19 cellular contexts compared by ENCODE assay signal in the genomic region with DNA sequence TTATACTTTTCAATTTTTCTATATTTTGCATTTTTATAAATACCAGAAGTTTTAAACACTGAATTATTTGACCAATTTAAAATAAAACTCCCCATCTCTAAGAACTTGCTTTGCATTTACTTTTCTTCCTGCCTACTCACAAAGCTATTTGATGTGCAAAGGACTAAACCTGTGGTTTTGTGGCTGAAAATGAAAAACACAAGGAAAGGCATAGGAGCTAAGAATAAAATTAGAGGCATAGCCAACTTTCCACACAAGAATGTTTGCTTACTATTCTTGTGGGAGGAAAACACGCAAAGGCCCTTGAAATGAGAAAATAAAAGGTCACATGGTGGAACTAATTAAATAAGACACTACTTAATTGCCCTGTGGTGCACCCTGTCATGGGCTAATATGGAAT.
"Had no signal": no experiment of that assay in that cellular context is flagged by ENCODE, and none has a peak within 500 bp of the region (broad histone marks: within the 10 kb centered on the region; RNA-seq: fewer than 3 reads in every experiment).

No MANE protein-coding gene starts in this region.

- DNase-seq: activated B cell treated with CpG ODN at 0.5 μM for 24 hours; activated CD4-positive, alpha-beta T cell treated with anti-CD3 and anti-CD28 coated beads for 4 hours; activated CD8-positive, alpha-beta T cell treated with anti-CD3 and anti-CD28 coated beads for 36 hours; activated naive CD4-positive, alpha-beta T cell treated with anti-CD3 and anti-CD28 coated beads for 36 hours; activated T-cell treated with anti-CD3 and anti-CD28 coated beads, Interleukin-2, amount 50 U/mL, for 1 hour; caudate nucleus; effector memory CD8-positive, alpha-beta T cell; foreskin keratinocyte; hypothalamus; islet precursor cell; lower lobe of right lung; midbrain; nephron progenitor cell; nucleus accumbens; retina; stimulated activated naive CD8-positive, alpha-beta T cell treated with anti-CD3 and anti-CD28 coated beads, Interleukin-15, Interleukin-2, amounts not matched to agents 100 U/mL and 50 U/mL, for 24 hours; uterus had no signal

- ATAC-seq: activated CD8-positive, alpha-beta T cell treated with anti-CD3 and anti-CD28 coated beads for 36 hours; effector memory CD8-positive, alpha-beta T cell; foreskin keratinocyte; lower lobe of right lung; stimulated activated naive CD8-positive, alpha-beta T cell treated with anti-CD3 and anti-CD28 coated beads, Interleukin-15, Interleukin-2, amounts not matched to agents 100 U/mL and 50 U/mL, for 24 hours had no signal

- H3K27me3 ChIP-seq: ascending aorta, foreskin keratinocyte, tibial nerve, uterus had no signal

- H3K4me3 ChIP-seq: ascending aorta, lower lobe of right lung, tibial nerve, uterus had no signal

- H3K36me3 ChIP-seq: ascending aorta, lower lobe of right lung, tibial nerve, uterus had no signal

- H3K27ac ChIP-seq: ascending aorta, foreskin keratinocyte, lower lobe of right lung, tibial nerve, uterus had no signal

- H3K4me1 ChIP-seq: ascending aorta, foreskin keratinocyte, lower lobe of right lung, tibial nerve, uterus had no signal

- H3K9me3 ChIP-seq: ascending aorta, lower lobe of right lung, tibial nerve, uterus had no signal
